In the genomic region with DNA sequence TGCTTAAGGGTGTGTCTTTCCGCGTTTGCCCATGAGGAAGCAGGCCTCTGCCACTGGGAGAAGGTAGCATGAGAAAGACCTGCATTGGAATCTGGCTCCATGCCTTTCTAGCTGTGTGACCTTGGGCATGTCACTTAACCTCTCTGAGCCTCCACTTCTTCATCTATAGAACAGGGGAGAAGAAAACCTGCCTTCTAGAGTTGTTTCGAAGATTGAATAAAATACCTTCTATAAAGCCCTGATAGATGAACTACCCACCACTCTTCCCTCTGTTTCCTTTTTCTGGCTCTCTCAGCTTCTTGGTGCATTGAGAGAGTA, we compare ENCODE assay signal across 5 cellular contexts. TPM values are rescaled to one million over a fixed set of nuclear protein-coding genes. Genes with fewer than 3 reads are reported as not detected.
"Had no signal": no experiment of that assay in that cellular context is flagged by ENCODE, and none has a peak within 500 bp of the region (broad histone marks: within the 10 kb centered on the region; RNA-seq: fewer than 3 reads in every experiment).

No MANE protein-coding gene starts in this region.

RNA-seq across cellular contexts. Expression of a gene that starts 59.2 kb away (rescaled TPM):
- total RNA-seq: M059J, PC-3, Right ventricle myocardium superior, SJSA1 had no signal
- polyA plus RNA-seq: SK-N-SH had no signal
